Comparison of ENCODE assay signal across 26 cellular contexts in genomic region chr3:126125781-126126251, GRCh38. TPM values are rescaled to one million over a fixed set of nuclear protein-coding genes. Genes with fewer than 3 reads are reported as not detected.
DNase-seq lines count a peak whose midpoint lies in the region; ATAC-seq and TF ChIP-seq lines count a peak whose summit lies in the region.
"Had no signal": no experiment of that assay in that cellular context is flagged by ENCODE, and none has a peak within 500 bp of the region (broad histone marks: within the 10 kb centered on the region; RNA-seq: fewer than 3 reads in every experiment).

No MANE protein-coding gene starts in this region.

- H3K79me2 ChIP-seq in OCI-LY7 (ENCODE audit: insufficient read depth, low read depth, low read length): no peaks in the 10 kb centered on the region

- H3K9me3 Mint-ChIP-seq in endodermal cell: no peaks in the 10 kb centered on the region
- H3K9me3 Mint-ChIP-seq: activated CD4-positive, alpha-beta T cell treated with anti-CD3 and anti-CD28 coated beads, Interleukin-2, amount 10 ng/mL, durations not matched to agents 7 days and 5 days; central memory CD8-positive, alpha-beta T cell had no signal

- no peak overlapping the region for H3K9ac ChIP-seq in endodermal cell (ENCODE audit: extremely low read depth, low read length, poor library complexity, severe bottlenecking)
- H3K9ac ChIP-seq: BLaER1 had no signal

- no peaks in the 10 kb centered on the region for H3K27me3 Mint-ChIP-seq in endodermal cell (ENCODE audit: insufficient read depth)
- H3K27me3 Mint-ChIP-seq: activated CD4-positive, alpha-beta T cell treated with anti-CD3 and anti-CD28 coated beads, Interleukin-2, amount 10 ng/mL, durations not matched to agents 7 days and 5 days had no signal

- H3K4me3 ChIP-seq in endodermal cell (ENCODE audit: low read length) (no peak overlapping the region), psoas muscle (no peak overlapping the region), vagina (no peak overlapping the region), OCI-LY7 (ENCODE audit: low read depth, low read length, poor library complexity, severe bottlenecking) (no peak overlapping the region)
- H3K4me3 ChIP-seq: BLaER1, dorsolateral prefrontal cortex, ovary had no signal

- POLR2A ChIA-PET in OCI-LY7 (lab: Charles Lee): no interaction called here

- H3K36me3 ChIP-seq in endodermal cell (ENCODE audit: control insufficient read depth, insufficient read depth, low read length) (no peaks in the 10 kb centered on the region), psoas muscle (ENCODE audit: insufficient read depth in 1 of 2, low read depth in 1 of 2) (peaks cover 0 to 37% of the 10 kb centered on the region in 2 donors), vagina (no peaks in the 10 kb centered on the region), OCI-LY7 (ENCODE audit: insufficient read depth, low read length) (no peaks in the 10 kb centered on the region)
- H3K36me3 ChIP-seq: BLaER1, ovary had no signal

- no peaks in the 10 kb centered on the region for H3K4me1 Mint-ChIP-seq in endodermal cell
- H3K4me1 Mint-ChIP-seq: activated CD4-positive, alpha-beta T cell treated with anti-CD3 and anti-CD28 coated beads, Interleukin-2, amount 10 ng/mL, durations not matched to agents 7 days and 5 days; central memory CD8-positive, alpha-beta T cell had no signal

- WGBS in endodermal cell (ENCODE audit: insufficient coverage in 1 of 2, insufficient read length in 1 of 2), 2 experiments: 90 to 92% methylated on average over 2 of the region's 2 CpGs
- 46 to 96% (median 78%) methylated on average over 2 of the region's 2 CpGs for WGBS in psoas muscle, 3 donors

- H3K4me2 ChIP-seq in OCI-LY7 (ENCODE audit: low read length): no peak overlapping the region
- H3K4me2 ChIP-seq: BLaER1 had no signal

- no peak for ATAC-seq in Right ventricle myocardium inferior
- ATAC-seq in psoas muscle: no peak

- no TSS peak for BruUV-seq in OCI-LY7 (replicated peaks; lab: Mats Ljungman, UMichigan)

- no peak overlapping the region for H2AFZ ChIP-seq in OCI-LY7 (ENCODE audit: low read length)

- no peaks in the 10 kb centered on the region for H3K9me2 ChIP-seq in OCI-LY7 (ENCODE audit: insufficient read depth, low read length)

- no peak overlapping the region for H3K27ac ChIP-seq in endodermal cell (ENCODE audit: low read depth, low read length)
- H3K27ac ChIP-seq in psoas muscle: no peak overlapping the region
- H3K27ac ChIP-seq in vagina: no peak overlapping the region
- H3K27ac ChIP-seq in OCI-LY7 (ENCODE audit: low read depth, low read length, poor library complexity, severe bottlenecking): no peak overlapping the region
- H3K27ac ChIP-seq: BLaER1, dorsolateral prefrontal cortex, ovary had no signal

- no peak overlapping the region for H3K27ac Mint-ChIP-seq in endodermal cell
- H3K27ac Mint-ChIP-seq: activated CD4-positive, alpha-beta T cell treated with anti-CD3 and anti-CD28 coated beads, Interleukin-2, amount 10 ng/mL, durations not matched to agents 7 days and 5 days had no signal

- intact Hi-C loops in cardiac septum (cut with DNase I) (no loop called here), Right ventricle myocardium inferior (cut with DNase I) (no loop called here), psoas muscle (cut with DNase I) (no loop called here), vagina (cut with DNase I) (loop anchor here (5.0 kb wide), 1 partner anchor 271 kb away; no protein-coding TSS in a partner anchor), OCI-LY7 (cut with micrococcal nuclease; ENCODE audit: unreplicated experiment) (no loop called here)

- CTCF ChIA-PET in OCI-LY7 (lab: Charles Lee; ENCODE audit: unreplicated experiment): no interaction called here

- no peak overlapping the region for H3K4me3 Mint-ChIP-seq in endodermal cell
- H3K4me3 Mint-ChIP-seq: activated CD4-positive, alpha-beta T cell treated with anti-CD3 and anti-CD28 coated beads, Interleukin-2, amount 10 ng/mL, durations not matched to agents 7 days and 5 days; central memory CD8-positive, alpha-beta T cell had no signal

- DNase-seq in cardiac septum (ENCODE audit: low spot score) (peak; percentile 56), Right ventricle myocardium inferior (ENCODE audit: missing footprints) (no peak), endodermal cell (peak; percentile 34), psoas muscle (peak; percentile 2 to 16), vagina (ENCODE audit: extremely low spot score in 2 of 2) (peak; percentile 54 to 61), OCI-LY7 (ENCODE audit: low spot score) (no peak), NCI-H82 treated with DMSO at 0.1 percent for 48 hours (lab: John Stamatoyannopoulos, UW; ENCODE audit: unreplicated experiment) (no peak)
- no peak for DNase-seq in stimulated activated naive CD4-positive, alpha-beta T cell treated with Interleukin-2 at 50 U/mL for 16 hours (lab: John Stamatoyannopoulos, UW)
- DNase-seq: activated CD4-positive, alpha-beta T cell treated with anti-CD3 and anti-CD28 coated beads, Interleukin-2, amount 10 ng/mL, durations not matched to agents 7 days and 5 days; activated naive CD4-positive, alpha-beta T cell treated with Interleukin-2 at 50 U/mL for 16 hours; GF-D8; GOT3; KBM-7; kidney glomerular epithelial cell; mesendoderm; MM.1S; NCI-H1417; NCI-H2081 treated with DMSO at 0.1 percent for 48 hours; NCI-H446; NCI-H82 had no signal

- TF ChIP-seq CTCF in endodermal cell (conservative IDR thresholded peaks at IDR 0.05) (no peak), psoas muscle (IDR thresholded peaks at IDR 0.05) (no peak), vagina (IDR thresholded peaks at IDR 0.05) (no peak), OCI-LY7 (conservative IDR thresholded peaks at IDR 0.05; ENCODE audit: low read length) (no peak)

- H3K27me3 ChIP-seq in endodermal cell (ENCODE audit: control insufficient read depth, insufficient read depth, low read length, poor library complexity, severe bottlenecking) (no peaks in the 10 kb centered on the region), psoas muscle (ENCODE audit: insufficient read depth in 3 of 3, low read length in 2 of 3) (no peaks in the 10 kb centered on the region), vagina (no peaks in the 10 kb centered on the region)
- H3K27me3 ChIP-seq: BLaER1, dorsolateral prefrontal cortex, ovary had no signal

- H3K9me3 ChIP-seq in endodermal cell (ENCODE audit: control insufficient read depth, low read length) (no peaks in the 10 kb centered on the region), psoas muscle (no peaks in the 10 kb centered on the region), vagina (no peaks in the 10 kb centered on the region), OCI-LY7 (ENCODE audit: low read length) (no peaks in the 10 kb centered on the region)
- H3K9me3 ChIP-seq: BLaER1, ovary had no signal

- no peaks in the 10 kb centered on the region for H3K36me3 Mint-ChIP-seq in endodermal cell (ENCODE audit: low read depth)

- H3K4me1 ChIP-seq in endodermal cell (ENCODE audit: control insufficient read depth, insufficient read depth, low read length) (no peaks in the 10 kb centered on the region), psoas muscle (peaks cover 4% of the 10 kb centered on the region), vagina (no peaks in the 10 kb centered on the region), OCI-LY7 (ENCODE audit: insufficient read depth, low read length, poor library complexity, severe bottlenecking) (no peaks in the 10 kb centered on the region)
- H3K4me1 ChIP-seq: BLaER1 had no signal

- H4K20me1 ChIP-seq in OCI-LY7 (ENCODE audit: insufficient read depth, low read length): no peaks in the 10 kb centered on the region
- H4K20me1 ChIP-seq: BLaER1 had no signal

- TF ChIP-seq POLR2A in vagina (IDR thresholded peaks at IDR 0.05): no peak

RNA-seq across cellular contexts. Expression of gene SLC41A3, which starts 41.9 kb away (rescaled TPM):
- 35.6 TPM for total RNA-seq in cardiac septum
- total RNA-seq in Right ventricle myocardium inferior: 36.2 TPM
- 10 to 100 TPM; 46.8 to 50.4 TPM for total RNA-seq in endodermal cell
- polyA plus RNA-seq in endodermal cell (2013, experiment 1 of 2): 48.2 TPM
- 42.7 TPM for polyA plus RNA-seq in endodermal cell (2013, experiment 2 of 2)
- 10 to 100 TPM; 37.5 to 58.9 (median 45.3) TPM for total RNA-seq in psoas muscle
- polyA plus RNA-seq in psoas muscle: 10 to 100 TPM; 28.7 to 36.9 (median 34.7) TPM
- total RNA-seq in vagina: 62.9 TPM
- total RNA-seq in OCI-LY7 (2014; rRNA removed; shearing (Covaris generic)): 26.6 and 35.9 TPM in 2 replicates
- 31.9 and 35.3 TPM in 2 replicates for total RNA-seq in OCI-LY7 (2022)

RNA-seq across cellular contexts. Expression of gene ALDH1L1, which starts 54.6 kb away (rescaled TPM):
- total RNA-seq in cardiac septum: 26.8 TPM
- total RNA-seq in Right ventricle myocardium inferior: 23.1 TPM
- 1 to 10 TPM; 1.0 to 1.6 TPM for total RNA-seq in endodermal cell
- 1.6 TPM for polyA plus RNA-seq in endodermal cell (2013, experiment 1 of 2)
- polyA plus RNA-seq in endodermal cell (2013, experiment 2 of 2): 0.95 TPM
- total RNA-seq in psoas muscle: 100 to 1,000 TPM in 1 of 4 donors, 10 to 100 TPM in 3; 34.5 to 121 (median 62.7) TPM
- polyA plus RNA-seq in psoas muscle: 10 to 100 TPM; 12.9 to 40.1 (median 21.6) TPM
- total RNA-seq in vagina: 19.2 TPM
- total RNA-seq in OCI-LY7 (2014; rRNA removed; shearing (Covaris generic)): not detected in 2 replicates
- not detected in 2 replicates for total RNA-seq in OCI-LY7 (2022)
- total RNA-seq: activated CD4-positive, alpha-beta T cell treated with anti-CD3 and anti-CD28 coated beads, Interleukin-2, amount 10 ng/mL, durations not matched to agents 7 days and 5 days; endothelial cell of umbilical vein; T-helper 2 cell treated with Interferon-gamma antibody and Interleukin-4, amounts not matched to agents 100 ng/mL and 5 ng/mL, for 36 hours had no signal
- polyA plus RNA-seq: endothelial cell of umbilical vein had no signal

Comparison
In these comparisons a context has a peak if more than half of its experiments do, and no peak if none do; other contexts are left out.
1. DNase-seq: peak in cardiac septum (single experiment), endodermal cell (single experiment), psoas muscle (2 of 2) and vagina (2 of 2); none in Right ventricle myocardium inferior (single experiment), OCI-LY7 (single experiment), stimulated activated naive CD4-positive, alpha-beta T cell treated with Interleukin-2 at 50 U/mL for 16 hours (single experiment) and NCI-H82 treated with DMSO at 0.1 percent for 48 hours (single experiment).